11 cellular contexts compared by ENCODE assay signal in genomic region chr5:93909356-93909755, GRCh38.
A peak's percentile ranks its signal among the peaks of the same experiment; 100 is the strongest.
DNase-seq lines count a peak whose midpoint lies in the region; ATAC-seq, FAIRE-seq and TF ChIP-seq lines count a peak whose summit lies in the region.
"Had no signal": no experiment of that assay in that cellular context is flagged by ENCODE, and none has a peak within 500 bp of the region (broad histone marks: within the 10 kb centered on the region; RNA-seq: fewer than 3 reads in every experiment).

No MANE protein-coding gene starts in this region.

- WGBS in GM12878 (ENCODE audit: insufficient coverage, insufficient replicate concordance, low lambda C conversion rate, missing lambda C conversion rate), result 90% methylated on average over 1 of the region's 1 CpG
- 73% methylated on average over 1 of the region's 1 CpG for WGBS in transverse colon (ENCODE audit: low coverage in 1 of 2), 2 donors

- H3K27me3 Mint-ChIP-seq in nephron progenitor cell (ENCODE audit: low read depth, poor library complexity), result no peaks in the 10 kb centered on the region

- BruUV-seq in GM12878 (replicated peaks; lab: Mats Ljungman, UMichigan), result no TSS peak

- no peak overlapping the region for H3K4me3 Mint-ChIP-seq in nephron progenitor cell

- peak; percentile 3 for DNase-seq in NCI-H2171 treated with DMSO at 0.1 percent for 48 hours (lab: John Stamatoyannopoulos, UW)
- no peak for DNase-seq in NCI-H2171 (lab: John Stamatoyannopoulos, UW)
- DNase-seq in Karpas-422, result peak; percentile 57
- DNase-seq in GM12878 (ENCODE audit: low read depth, low spot score), result no peak
- no peak for DNase-seq in nephron progenitor cell
- no peak for DNase-seq in transverse colon
- DNase-seq in NCI-H2196 (lab: John Stamatoyannopoulos, UW; ENCODE audit: unreplicated experiment), result no peak
- DNase-seq: activated CD4-positive, alpha-beta T cell treated with anti-CD3 and anti-CD28 coated beads, Interleukin-2, amount 50 U/mL, for 48 hours had no signal

- H3K4me1 ChIP-seq in Karpas-422 (ENCODE audit: low read length), result no peaks in the 10 kb centered on the region
- no peaks in the 10 kb centered on the region for H3K4me1 ChIP-seq in GM12878 (ENCODE audit: control insufficient read depth, insufficient read depth, low read length)
- no peaks in the 10 kb centered on the region for H3K4me1 ChIP-seq in transverse colon
- H3K4me1 ChIP-seq: SJSA1 had no signal

- FAIRE-seq in GM12878 (lab: Jason Lieb, UNC), result no peak

- no peak overlapping the region for H3K4me2 ChIP-seq in Karpas-422 (ENCODE audit: low read depth, low read length, poor library complexity, severe bottlenecking)
- H3K4me2 ChIP-seq in GM12878 (ENCODE audit: control insufficient read depth, insufficient read depth), result no peak overlapping the region

- no peaks in the 10 kb centered on the region for H3K9me2 ChIP-seq in Karpas-422 (replicated peaks; ENCODE audit: insufficient read depth, low read length)

- H3K9ac ChIP-seq in Karpas-422 (ENCODE audit: low read length) (no peak overlapping the region), GM12878 (ENCODE audit: control insufficient read depth, insufficient read depth, low read length) (no peak overlapping the region)

- H3K9me3 Mint-ChIP-seq in nephron progenitor cell, result no peaks in the 10 kb centered on the region

- no peaks in the 10 kb centered on the region for H3K79me2 ChIP-seq in Karpas-422 (ENCODE audit: low read length)
- H3K79me2 ChIP-seq in GM12878 (ENCODE audit: control insufficient read depth, insufficient read depth, low read length), result no peaks in the 10 kb centered on the region

- no peak overlapping the region for H3K27ac Mint-ChIP-seq in nephron progenitor cell

- CTCF ChIA-PET in GM12878 (lab: Yijun Ruan, JAX), result interaction anchor here (1.5 to 2.5 kb wide), 3 partner anchors 8 to 15 kb away, joined by 8 to 11 read pairs (median 10); no protein-coding TSS in a partner anchor

- TF ChIP-seq POLR2A in GM12878 (IDR thresholded peaks at IDR 0.05; ENCODE audit: low read depth, low read length) (no peak), transverse colon (IDR thresholded peaks at IDR 0.05) (no peak)

- H3K9me3 ChIP-seq in Karpas-422 (ENCODE audit: low read length) (no peaks in the 10 kb centered on the region), GM12878 (replicated peaks; ENCODE audit: control insufficient read depth, insufficient read depth, low read length) (no peaks in the 10 kb centered on the region), transverse colon (no peaks in the 10 kb centered on the region)
- H3K9me3 ChIP-seq: SJSA1 had no signal

- H3K36me3 Mint-ChIP-seq in nephron progenitor cell (ENCODE audit: low read depth), result no peaks in the 10 kb centered on the region

- H3K27ac ChIP-seq in Karpas-422 (ENCODE audit: low read length), result no peak overlapping the region
- H3K27ac ChIP-seq in GM12878 (ENCODE audit: control insufficient read depth, insufficient read depth), result no peak overlapping the region
- no peak overlapping the region for H3K27ac ChIP-seq in transverse colon
- H3K27ac ChIP-seq: SJSA1, skin epidermis had no signal

- 0 out of 2 replicates have a peak, but pooled peaks have one; percentile 6 for TF ChIP-seq RAD21 in GM12878 (IDR thresholded peaks at IDR 0.05; ENCODE audit: insufficient read depth, low read depth, low read length)

- H3K36me3 ChIP-seq in Karpas-422 (ENCODE audit: insufficient read depth, low read length) (no peaks in the 10 kb centered on the region), GM12878 (ENCODE audit: control insufficient read depth in 2 of 2, insufficient read depth in 2 of 2, low read length in 1 of 2) (no peaks in the 10 kb centered on the region), transverse colon (no peaks in the 10 kb centered on the region)
- H3K36me3 ChIP-seq: SJSA1 had no signal

- H3K4me1 Mint-ChIP-seq in nephron progenitor cell, result peaks cover 17% of the 10 kb centered on the region

- H2AFZ ChIP-seq in Karpas-422 (ENCODE audit: low read length) (no peak overlapping the region), GM12878 (ENCODE audit: control insufficient read depth, low read depth, low read length) (no peak overlapping the region)

- POLR2A ChIA-PET in GM12878 (lab: Charles Lee), result no interaction called here

- in situ Hi-C loops in GM12878 (cut with MboI), result no loop called here
- in situ Hi-C loops in transverse colon (cut with MboI; ENCODE audit: low pct_ligation_motif_present in 1 of 4, low pct_unique_long_range_greater_than_20kb in 1 of 4, low sequenced_read_pairs in 3 of 4), result loop anchor here in 2 of 4 donors (25.0 kb wide), 1 partner anchor 322 kb away; the partner anchor contains the start of genes NR2F1 (in 2 of the 2) and NR2F1-AS1 (in 2 of the 2)

- H4K20me1 ChIP-seq in Karpas-422 (ENCODE audit: insufficient read depth, low read depth, low read length), result no peaks in the 10 kb centered on the region
- no peaks in the 10 kb centered on the region for H4K20me1 ChIP-seq in GM12878 (ENCODE audit: control insufficient read depth, insufficient read depth)

- TF ChIP-seq CTCF in GM12878 (IDR thresholded peaks at IDR 0.05 in 2 of 3, conservative IDR thresholded peaks at IDR 0.05 in 1 of 3; ENCODE audit: control insufficient read depth in 2 of 3, extremely low read depth in 1 of 3, insufficient read depth in 1 of 3, low read depth in 3 of 3, low read length in 3 of 3), result 0 out of 6 replicates have a peak, but pooled peaks of 2 of the 3 experiments have one; percentile 3 to 8
- peak; percentile 24 for TF ChIP-seq CTCF in nephron progenitor cell (IDR thresholded peaks at IDR 0.05)
- no peak for TF ChIP-seq CTCF in transverse colon (IDR thresholded peaks at IDR 0.05)

- H3K27me3 ChIP-seq in Karpas-422 (ENCODE audit: low read length) (no peaks in the 10 kb centered on the region), GM12878 (replicated peaks in 1 of 2; ENCODE audit: control insufficient read depth in 2 of 2, insufficient read depth in 2 of 2, low read length in 1 of 2) (no peaks in the 10 kb centered on the region), transverse colon (no peaks in the 10 kb centered on the region)
- H3K27me3 ChIP-seq: SJSA1 had no signal

- TF ChIP-seq EP300 in GM12878 (IDR thresholded peaks at IDR 0.05; ENCODE audit: borderline replicate concordance in 1 of 2, control insufficient read depth in 1 of 2, low read depth in 2 of 2, low read length in 2 of 2) (no peak), transverse colon (IDR thresholded peaks at IDR 0.05; ENCODE audit: low read depth) (no peak)

- H3K4me3 ChIP-seq in Karpas-422 (ENCODE audit: low read length), result no peak overlapping the region
- H3K4me3 ChIP-seq in GM12878, result no peak overlapping the region
- H3K4me3 ChIP-seq in transverse colon, result no peak overlapping the region
- H3K4me3 ChIP-seq: SJSA1, skin epidermis had no signal

- no peak for ATAC-seq in GM12878
- no peak for ATAC-seq in GM21723 (IDR thresholded peaks at IDR 0.05; ENCODE audit: unreplicated experiment)

- intact Hi-C loops in GM12878 (cut with micrococcal nuclease; ENCODE audit: unreplicated experiment) (no loop called here), transverse colon (cut with DNase I; ENCODE audit: low total_unique reads) (no loop called here)

- RAD21 ChIA-PET in GM12878 (lab: Charles Lee; ENCODE audit: unreplicated experiment), result interaction anchor here (1.0 kb wide), 1 partner anchor 108 kb away, joined by 3 read pairs; no protein-coding TSS in a partner anchor

- SMC1A ChIA-PET in GM12878 (lab: Charles Lee; ENCODE audit: uncharacterized antibody, unreplicated experiment), result no interaction called here

TF ChIP-seq in GM12878, 131 proteins besides CTCF, POLR2A, EP300 and RAD21:
- TF ChIP-seq CREB1 (IDR thresholded peaks at IDR 0.05; ENCODE audit: low read depth) (no peak), CBX3 (IDR thresholded peaks at IDR 0.05; ENCODE audit: borderline replicate concordance, low read depth) (no peak), NR2F1 (conservative IDR thresholded peaks at IDR 0.05) (no peak), PAX5 (IDR thresholded peaks at IDR 0.05; ENCODE audit: borderline replicate concordance, low read depth, low read length) (no peak), BHLHE40 (IDR thresholded peaks at IDR 0.05; ENCODE audit: borderline replicate concordance in 1 of 2, low read depth in 2 of 2, low read length in 1 of 2) (no peak), USF1 (IDR thresholded peaks at IDR 0.05; ENCODE audit: borderline replicate concordance, extremely low read length, insufficient read depth, low read depth, low read length) (no peak), E4F1 (IDR thresholded peaks at IDR 0.05; ENCODE audit: borderline replicate concordance, partially characterized antibody) (no peak), USF2 (IDR thresholded peaks at IDR 0.05; ENCODE audit: borderline replicate concordance, low read depth, low read length) (no peak)
TF ChIP-seq in GM12878: peak in this region for 0.

Comparison
In these comparisons a context has a peak if more than half of its experiments do, and no peak if none do; other contexts are left out.
1. DNase-seq: peak in NCI-H2171 treated with DMSO at 0.1 percent for 48 hours (single experiment) and Karpas-422 (single experiment); none in NCI-H2171 (single experiment), GM12878 (single experiment), nephron progenitor cell (single experiment), transverse colon (single experiment) and NCI-H2196 (single experiment).
2. CTCF ChIP-seq: peak in GM12878 (2 of 3) and nephron progenitor cell (single experiment); none in transverse colon (0 of 5).